ENCODE assay signal across 24 cellular contexts in genomic region chr7:28714452-28715120, GRCh38.
DNase-seq lines count a peak whose midpoint lies in the region; ATAC-seq and TF ChIP-seq lines count a peak whose summit lies in the region.
"Had no signal": no experiment of that assay in that cellular context is flagged by ENCODE, and none has a peak within 500 bp of the region (broad histone marks: within the 10 kb centered on the region; RNA-seq: fewer than 3 reads in every experiment).

No MANE protein-coding gene starts in this region.

- POLR2A ChIA-PET in HEK293 (lab: Yijun Ruan, JAX) = no interaction called here

- peaks cover 19% of the 10 kb centered on the region for H3K4me1 ChIP-seq in HEK293 (ENCODE audit: control insufficient read depth, insufficient read depth, low read length)
- H3K4me1 ChIP-seq: Peyer's patch, SJCRH30 had no signal

- peaks cover 0 to 4% of the 10 kb centered on the region in 2 experiments; a peak in 1 of 3 replicates for H3K36me3 ChIP-seq in HEK293 (ENCODE audit: control insufficient read depth in 2 of 2, insufficient read depth in 1 of 2, low read length in 2 of 2)
- H3K36me3 ChIP-seq: Peyer's patch had no signal

- H3K27ac ChIP-seq in HEK293 (ENCODE audit: extremely low read depth, low read depth, low read length) (peak overlapping the region; percentile 28), cingulate gyrus (ENCODE audit: low read depth, low read length) (peak overlapping the region; percentile 48)
- H3K27ac ChIP-seq: KMS-11, Peyer's patch, SJCRH30 had no signal

- CTCF ChIA-PET in HEK293 (lab: Yijun Ruan, JAX) = no interaction called here

- H3K27me3 Mint-ChIP-seq in progenitor cell of endocrine pancreas (no peaks in the 10 kb centered on the region), type B pancreatic cell (peaks cover 3% of the 10 kb centered on the region)

- H3K4me1 Mint-ChIP-seq in progenitor cell of endocrine pancreas (ENCODE audit: low read depth) = peaks cover 3% of the 10 kb centered on the region
- H3K4me1 Mint-ChIP-seq in type B pancreatic cell (ENCODE audit: unreplicated experiment) = peaks cover 44% of the 10 kb centered on the region

- H3K9me3 Mint-ChIP-seq in progenitor cell of endocrine pancreas (ENCODE audit: low read depth) (no peaks in the 10 kb centered on the region), type B pancreatic cell (no peaks in the 10 kb centered on the region)
- H3K9me3 Mint-ChIP-seq: CD8-positive, alpha-beta T cell had no signal

- no peak for TF ChIP-seq CTCF in HEK293 (tag by site-specific recombination; IDR thresholded peaks at IDR 0.05)
- no peak for TF ChIP-seq CTCF in progenitor cell of endocrine pancreas (IDR thresholded peaks at IDR 0.05; ENCODE audit: unreplicated experiment)
- TF ChIP-seq CTCF in type B pancreatic cell (conservative IDR thresholded peaks at IDR 0.05) = no peak

- H3K27ac Mint-ChIP-seq in progenitor cell of endocrine pancreas = peak overlapping the region; percentile 57
- H3K27ac Mint-ChIP-seq in type B pancreatic cell = no peak overlapping the region
- H3K27ac Mint-ChIP-seq: CD8-positive, alpha-beta T cell had no signal

- H3K4me3 Mint-ChIP-seq in progenitor cell of endocrine pancreas (ENCODE audit: low read depth) (no peak overlapping the region), type B pancreatic cell (no peak overlapping the region)
- H3K4me3 Mint-ChIP-seq: CD8-positive, alpha-beta T cell had no signal

- peak; percentile 45 for DNase-seq in left kidney (ENCODE audit: low read depth, low spot score)
- DNase-seq in progenitor cell of endocrine pancreas (ENCODE audit: low spot score, unreplicated experiment) = no peak
- no peak for DNase-seq in NK-92 treated with Interleukin-12 subunit alpha and Interleukin-12 subunit beta, amount 100 ng/mL, for 24 hours (lab: John Stamatoyannopoulos, UW)
- no peak for DNase-seq in type B pancreatic cell (ENCODE audit: extremely low spot score, unreplicated experiment)
- DNase-seq: AML-193; C1 segment of cervical spinal cord; Calu3; CD8-positive, alpha-beta T cell; EL; GF-D8; NCI-H1092 treated with DMSO at 0.1 percent for 48 hours; NCI-H1436 treated with DMSO at 0.1 percent for 48 hours; NCI-H2081; NCI-H2171; NCI-H345; NCI-H524; NCI-H82; Peyer's patch; SJCRH30 had no signal

- H3K9me3 ChIP-seq in HEK293 (ENCODE audit: control insufficient read depth, insufficient read depth, low read depth, low read length) = no peaks in the 10 kb centered on the region
- H3K9me3 ChIP-seq: Peyer's patch, SJCRH30 had no signal

- H3K4me3 ChIP-seq in HEK293 (ENCODE audit: low read depth, low read length) = no peak overlapping the region
- H3K4me3 ChIP-seq: Peyer's patch, SJCRH30 had no signal

- no peak for ATAC-seq in GM18511 (IDR thresholded peaks at IDR 0.05; ENCODE audit: unreplicated experiment)
- ATAC-seq: CD8-positive, alpha-beta T cell; HCT116 had no signal

- no peaks in the 10 kb centered on the region for H3K36me3 Mint-ChIP-seq in progenitor cell of endocrine pancreas (ENCODE audit: insufficient read depth)
- no peaks in the 10 kb centered on the region for H3K36me3 Mint-ChIP-seq in type B pancreatic cell
- H3K36me3 Mint-ChIP-seq: CD8-positive, alpha-beta T cell had no signal

TF ChIP-seq in HEK293, 187 proteins besides CTCF, POLR2A, EP300 and RAD21:
- TF ChIP-seq FEZF1 (tag by site-specific recombination; IDR thresholded peaks at IDR 0.05) (0 out of 2 replicates have a peak, but pooled peaks have one; percentile 12), ZNF391 (tag by site-specific recombination; IDR thresholded peaks at IDR 0.05; ENCODE audit: borderline replicate concordance, low read depth) (no peak), ZNF10 (tag by site-specific recombination; IDR thresholded peaks at IDR 0.05) (no peak), TCF7L2 (IDR thresholded peaks at IDR 0.05; ENCODE audit: borderline replicate concordance, low read depth, low read length) (no peak), REPIN1 (tag by site-specific recombination; IDR thresholded peaks at IDR 0.05; ENCODE audit: low read depth) (no peak), ZBTB1 (tag by site-specific recombination; IDR thresholded peaks at IDR 0.05) (no peak), ZNF664 (tag by site-specific recombination; IDR thresholded peaks at IDR 0.05) (no peak), ZNF529 (tag by site-specific recombination; IDR thresholded peaks at IDR 0.05; ENCODE audit: insufficient replicate concordance) (no peak), PBX3 (CRISPR knock-in tag; IDR thresholded peaks at IDR 0.05) (no peak), PRDM6 (tag by site-specific recombination; IDR thresholded peaks at IDR 0.05) (peak; percentile 87), ZEB2 (tag by site-specific recombination; IDR thresholded peaks at IDR 0.05) (no peak), OVOL3 (tag by site-specific recombination; IDR thresholded peaks at IDR 0.05) (no peak), ZNF266 (tag by site-specific recombination; IDR thresholded peaks at IDR 0.05; ENCODE audit: low read depth) (no peak), ZNF624 (tag by site-specific recombination; IDR thresholded peaks at IDR 0.05) (no peak), ZNF843 (tag by site-specific recombination; IDR thresholded peaks at IDR 0.05) (0 out of 2 replicates have a peak, but pooled peaks have one; percentile 26), ZNF112 (tag by site-specific recombination; IDR thresholded peaks at IDR 0.05) (no peak), ZNF473 (tag by site-specific recombination; IDR thresholded peaks at IDR 0.05) (no peak), ZSCAN5A (tag by site-specific recombination; IDR thresholded peaks at IDR 0.05) (no peak)
- TF ChIP-seq, protein P1, sequence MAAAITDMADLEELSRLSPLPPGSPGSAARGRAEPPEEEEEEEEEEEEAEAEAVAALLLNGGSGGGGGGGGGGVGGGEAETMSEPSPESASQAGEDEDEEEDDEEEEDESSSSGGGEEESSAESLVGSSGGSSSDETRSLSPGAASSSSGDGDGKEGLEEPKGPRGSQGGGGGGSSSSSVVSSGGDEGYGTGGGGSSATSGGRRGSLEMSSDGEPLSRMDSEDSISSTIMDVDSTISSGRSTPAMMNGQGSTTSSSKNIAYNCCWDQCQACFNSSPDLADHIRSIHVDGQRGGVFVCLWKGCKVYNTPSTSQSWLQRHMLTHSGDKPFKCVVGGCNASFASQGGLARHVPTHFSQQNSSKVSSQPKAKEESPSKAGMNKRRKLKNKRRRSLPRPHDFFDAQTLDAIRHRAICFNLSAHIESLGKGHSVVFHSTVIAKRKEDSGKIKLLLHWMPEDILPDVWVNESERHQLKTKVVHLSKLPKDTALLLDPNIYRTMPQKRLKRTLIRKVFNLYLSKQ (tag by site-specific recombination; IDR thresholded peaks at IDR 0.05; ENCODE audit: borderline replicate concordance) = no peak
- TF ChIP-seq, protein P2, sequence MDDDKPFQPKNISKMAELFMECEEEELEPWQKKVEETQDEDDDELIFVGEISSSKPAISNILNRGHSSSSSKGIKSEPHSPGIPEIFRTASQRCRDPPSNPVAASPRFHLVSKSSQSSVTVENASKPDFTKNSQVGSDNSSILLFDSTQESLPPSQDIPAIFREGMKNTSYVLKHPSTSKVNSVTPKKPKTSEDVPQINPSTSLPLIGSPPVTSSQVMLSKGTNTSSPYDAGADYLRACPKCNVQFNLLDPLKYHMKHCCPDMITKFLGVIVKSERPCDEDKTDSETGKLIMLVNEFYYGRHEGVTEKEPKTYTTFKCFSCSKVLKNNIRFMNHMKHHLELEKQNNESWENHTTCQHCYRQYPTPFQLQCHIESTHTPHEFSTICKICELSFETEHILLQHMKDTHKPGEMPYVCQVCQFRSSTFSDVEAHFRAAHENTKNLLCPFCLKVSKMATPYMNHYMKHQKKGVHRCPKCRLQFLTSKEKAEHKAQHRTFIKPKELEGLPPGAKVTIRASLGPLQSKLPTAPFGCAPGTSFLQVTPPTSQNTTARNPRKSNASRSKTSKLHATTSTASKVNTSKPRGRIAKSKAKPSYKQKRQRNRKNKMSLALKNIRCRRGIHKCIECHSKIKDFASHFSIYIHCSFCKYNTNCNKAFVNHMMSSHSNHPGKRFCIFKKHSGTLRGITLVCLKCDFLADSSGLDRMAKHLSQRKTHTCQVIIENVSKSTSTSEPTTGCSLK (tag by site-specific recombination; IDR thresholded peaks at IDR 0.05) = no peak
